ENCODE assay signal across 1 cellular context in the genomic region with DNA sequence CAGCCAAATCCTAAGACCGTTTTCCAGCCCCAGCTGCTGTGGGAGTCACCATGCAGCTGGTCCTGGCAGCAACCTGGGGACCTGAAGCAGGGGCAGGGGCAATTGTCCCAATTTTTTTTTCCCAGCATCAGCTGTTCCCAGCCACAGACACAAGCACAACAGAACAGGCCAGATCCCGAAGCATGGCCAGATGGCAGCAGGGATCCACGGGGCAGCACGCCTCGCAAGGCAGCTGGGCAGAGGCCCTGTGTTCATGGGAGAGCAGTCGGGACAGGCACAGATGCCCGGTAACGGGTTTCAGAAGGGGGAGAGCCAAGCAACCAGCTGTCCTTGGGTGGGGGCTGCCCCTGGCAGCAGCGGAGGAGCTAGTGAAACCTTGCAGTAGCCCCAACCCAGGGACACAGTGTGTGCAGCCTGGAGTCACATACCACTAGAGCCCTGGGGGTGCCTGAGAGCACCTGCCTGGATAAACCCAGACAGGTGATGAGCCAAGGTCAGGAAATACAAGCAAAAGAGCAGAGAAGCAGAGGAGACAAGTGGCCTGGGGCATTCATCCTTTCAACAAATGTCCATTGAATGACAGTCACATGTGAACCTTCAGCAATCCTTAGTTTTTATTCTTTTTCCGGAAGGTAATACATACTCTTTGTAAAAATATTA.
TF ChIP-seq lines count a peak whose summit lies in the region.

No MANE protein-coding gene starts in this region.

TF ChIP-seq in SK-N-SH, 30 proteins besides CTCF, POLR2A, EP300 and RAD21:
- no peak for TF ChIP-seq FOXJ3 (CRISPR knock-in tag; IDR thresholded peaks at IDR 0.05)
- no peak for TF ChIP-seq POLR2AphosphoS5 (IDR thresholded peaks at IDR 0.05; ENCODE audit: low read depth, low read length)
- TF ChIP-seq TCF12 (IDR thresholded peaks at IDR 0.05): no peak
- no peak for TF ChIP-seq MEF2A (IDR thresholded peaks at IDR 0.05; ENCODE audit: borderline replicate concordance, low read depth)
- TF ChIP-seq CHD2 (IDR thresholded peaks at IDR 0.05; ENCODE audit: low read length, partially characterized antibody): no peak
- TF ChIP-seq, protein P1, sequence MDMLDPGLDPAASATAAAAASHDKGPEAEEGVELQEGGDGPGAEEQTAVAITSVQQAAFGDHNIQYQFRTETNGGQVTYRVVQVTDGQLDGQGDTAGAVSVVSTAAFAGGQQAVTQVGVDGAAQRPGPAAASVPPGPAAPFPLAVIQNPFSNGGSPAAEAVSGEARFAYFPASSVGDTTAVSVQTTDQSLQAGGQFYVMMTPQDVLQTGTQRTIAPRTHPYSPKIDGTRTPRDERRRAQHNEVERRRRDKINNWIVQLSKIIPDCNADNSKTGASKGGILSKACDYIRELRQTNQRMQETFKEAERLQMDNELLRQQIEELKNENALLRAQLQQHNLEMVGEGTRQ (IDR thresholded peaks at IDR 0.05; ENCODE audit: borderline replicate concordance, low read depth, low read length): no peak
- TF ChIP-seq RCOR1 (IDR thresholded peaks at IDR 0.05; ENCODE audit: low read length): no peak
- TF ChIP-seq RFX5 (IDR thresholded peaks at IDR 0.05; ENCODE audit: low read length): no peak
- no peak for TF ChIP-seq MXI1 (IDR thresholded peaks at IDR 0.05; ENCODE audit: low read depth, low read length)
- TF ChIP-seq, protein P2, sequence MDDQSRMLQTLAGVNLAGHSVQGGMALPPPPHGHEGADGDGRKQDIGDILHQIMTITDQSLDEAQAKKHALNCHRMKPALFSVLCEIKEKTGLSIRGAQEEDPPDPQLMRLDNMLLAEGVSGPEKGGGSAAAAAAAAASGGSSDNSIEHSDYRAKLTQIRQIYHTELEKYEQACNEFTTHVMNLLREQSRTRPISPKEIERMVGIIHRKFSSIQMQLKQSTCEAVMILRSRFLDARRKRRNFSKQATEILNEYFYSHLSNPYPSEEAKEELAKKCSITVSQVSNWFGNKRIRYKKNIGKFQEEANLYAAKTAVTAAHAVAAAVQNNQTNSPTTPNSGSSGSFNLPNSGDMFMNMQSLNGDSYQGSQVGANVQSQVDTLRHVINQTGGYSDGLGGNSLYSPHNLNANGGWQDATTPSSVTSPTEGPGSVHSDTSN (IDR thresholded peaks at IDR 0.05): no peak
- no peak for TF ChIP-seq GABPA (IDR thresholded peaks at IDR 0.05; ENCODE audit: low read depth)
- no peak for TF ChIP-seq FOSL2 (IDR thresholded peaks at IDR 0.05; ENCODE audit: borderline replicate concordance, low read depth)
- no peak for TF ChIP-seq TEAD4 (IDR thresholded peaks at IDR 0.05; ENCODE audit: borderline replicate concordance, insufficient read depth)
- TF ChIP-seq SIN3A (IDR thresholded peaks at IDR 0.05; ENCODE audit: borderline replicate concordance, low read depth, low read length): no peak
- no peak for TF ChIP-seq GATA2 (CRISPR knock-in tag; IDR thresholded peaks at IDR 0.05)
- no peak for TF ChIP-seq NRF1 (IDR thresholded peaks at IDR 0.05; ENCODE audit: low read depth, low read length)
- TF ChIP-seq, protein P3, sequence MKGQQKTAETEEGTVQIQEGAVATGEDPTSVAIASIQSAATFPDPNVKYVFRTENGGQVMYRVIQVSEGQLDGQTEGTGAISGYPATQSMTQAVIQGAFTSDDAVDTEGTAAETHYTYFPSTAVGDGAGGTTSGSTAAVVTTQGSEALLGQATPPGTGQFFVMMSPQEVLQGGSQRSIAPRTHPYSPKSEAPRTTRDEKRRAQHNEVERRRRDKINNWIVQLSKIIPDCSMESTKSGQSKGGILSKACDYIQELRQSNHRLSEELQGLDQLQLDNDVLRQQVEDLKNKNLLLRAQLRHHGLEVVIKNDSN (IDR thresholded peaks at IDR 0.05; ENCODE audit: borderline replicate concordance, low read depth): no peak
- TF ChIP-seq NFIC (IDR thresholded peaks at IDR 0.05; ENCODE audit: borderline replicate concordance): no peak
